In the genomic region with DNA sequence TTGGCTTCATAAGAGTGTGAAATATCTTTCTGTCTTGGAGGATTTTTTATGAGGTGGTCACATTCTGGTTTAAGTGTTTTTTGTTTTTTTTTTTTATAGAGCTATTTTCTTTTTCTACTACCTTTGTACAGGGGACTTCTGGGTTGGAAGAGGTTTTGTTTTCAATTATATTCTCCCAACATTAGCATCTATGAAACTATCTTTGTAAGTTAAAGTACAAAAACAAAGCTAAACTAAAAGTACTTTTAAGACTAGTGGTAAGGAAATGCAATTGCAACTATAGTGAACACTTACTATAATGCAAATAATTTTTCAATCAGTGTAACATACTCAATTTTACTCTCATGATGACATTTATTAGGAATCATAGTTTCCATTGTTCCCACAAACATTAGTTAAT, we compare ENCODE assay signal across 2 cellular contexts.
TF ChIP-seq lines count a peak whose summit lies in the region.

No MANE protein-coding gene starts in this region.

TF ChIP-seq in liver, 16 proteins besides CTCF, POLR2A, EP300 and RAD21:
- TF ChIP-seq, protein P1, sequence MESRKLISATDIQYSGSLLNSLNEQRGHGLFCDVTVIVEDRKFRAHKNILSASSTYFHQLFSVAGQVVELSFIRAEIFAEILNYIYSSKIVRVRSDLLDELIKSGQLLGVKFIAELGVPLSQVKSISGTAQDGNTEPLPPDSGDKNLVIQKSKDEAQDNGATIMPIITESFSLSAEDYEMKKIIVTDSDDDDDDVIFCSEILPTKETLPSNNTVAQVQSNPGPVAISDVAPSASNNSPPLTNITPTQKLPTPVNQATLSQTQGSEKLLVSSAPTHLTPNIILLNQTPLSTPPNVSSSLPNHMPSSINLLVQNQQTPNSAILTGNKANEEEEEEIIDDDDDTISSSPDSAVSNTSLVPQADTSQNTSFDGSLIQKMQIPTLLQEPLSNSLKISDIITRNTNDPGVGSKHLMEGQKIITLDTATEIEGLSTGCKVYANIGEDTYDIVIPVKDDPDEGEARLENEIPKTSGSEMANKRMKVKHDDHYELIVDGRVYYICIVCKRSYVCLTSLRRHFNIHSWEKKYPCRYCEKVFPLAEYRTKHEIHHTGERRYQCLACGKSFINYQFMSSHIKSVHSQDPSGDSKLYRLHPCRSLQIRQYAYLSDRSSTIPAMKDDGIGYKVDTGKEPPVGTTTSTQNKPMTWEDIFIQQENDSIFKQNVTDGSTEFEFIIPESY (IDR thresholded peaks at IDR 0.05): no peak
- TF ChIP-seq TAF1 (conservative IDR thresholded peaks at IDR 0.05) (no peak), YY1 (IDR thresholded peaks at IDR 0.05) (no peak), EGR1 (IDR thresholded peaks at IDR 0.05; ENCODE audit: low read depth in 2 of 2) (no peak), FOXA1 (IDR thresholded peaks at IDR 0.05) (no peak), RXRA (IDR thresholded peaks at IDR 0.05) (no peak), NR2F2 (IDR thresholded peaks at IDR 0.05) (no peak), ATF3 (IDR thresholded peaks at IDR 0.05) (no peak), SP1 (IDR thresholded peaks at IDR 0.05) (no peak)

TF ChIP-seq in HepG2, 621 proteins besides CTCF, POLR2A, EP300 and RAD21:
- TF ChIP-seq, protein P2, sequence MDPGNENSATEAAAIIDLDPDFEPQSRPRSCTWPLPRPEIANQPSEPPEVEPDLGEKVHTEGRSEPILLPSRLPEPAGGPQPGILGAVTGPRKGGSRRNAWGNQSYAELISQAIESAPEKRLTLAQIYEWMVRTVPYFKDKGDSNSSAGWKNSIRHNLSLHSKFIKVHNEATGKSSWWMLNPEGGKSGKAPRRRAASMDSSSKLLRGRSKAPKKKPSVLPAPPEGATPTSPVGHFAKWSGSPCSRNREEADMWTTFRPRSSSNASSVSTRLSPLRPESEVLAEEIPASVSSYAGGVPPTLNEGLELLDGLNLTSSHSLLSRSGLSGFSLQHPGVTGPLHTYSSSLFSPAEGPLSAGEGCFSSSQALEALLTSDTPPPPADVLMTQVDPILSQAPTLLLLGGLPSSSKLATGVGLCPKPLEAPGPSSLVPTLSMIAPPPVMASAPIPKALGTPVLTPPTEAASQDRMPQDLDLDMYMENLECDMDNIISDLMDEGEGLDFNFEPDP (CRISPR knock-in tag; conservative IDR thresholded peaks at IDR 0.05): no peak
- TF ChIP-seq HCFC1 (IDR thresholded peaks at IDR 0.05; ENCODE audit: low read depth, low read length): no peak
- no peak for TF ChIP-seq BRCA1 (CRISPR knock-in tag; IDR thresholded peaks at IDR 0.05)
